ENCODE assay signal across 1 cellular context in the genomic region with DNA sequence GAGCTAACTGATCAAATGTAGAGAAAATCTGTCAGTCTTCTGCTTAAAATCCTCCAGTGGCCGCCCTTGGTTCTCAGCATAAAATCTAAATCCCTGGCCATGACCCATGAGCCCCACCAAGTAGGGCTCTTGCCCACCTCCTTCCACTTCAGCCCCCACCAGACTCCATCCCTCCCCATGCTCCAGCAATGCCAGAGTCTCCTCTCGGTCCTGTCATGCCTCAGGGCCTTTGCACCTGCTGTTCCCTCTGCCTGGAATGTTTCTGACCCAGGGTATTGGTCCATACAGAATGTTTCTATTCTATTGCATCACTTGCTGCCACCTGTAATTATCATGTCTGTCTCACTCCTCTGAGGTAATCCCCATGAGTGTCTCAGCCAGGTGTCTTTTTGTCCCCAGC.
TF ChIP-seq lines count a peak whose summit lies in the region.

No MANE protein-coding gene starts in this region.

TF ChIP-seq in H1, 55 proteins besides CTCF, POLR2A, EP300 and RAD21:
- TF ChIP-seq CHD2 (IDR thresholded peaks at IDR 0.05; ENCODE audit: low read length) (no peak), TEAD4 (IDR thresholded peaks at IDR 0.05; ENCODE audit: low read depth, low read length) (0 out of 2 replicates have a peak, but pooled peaks have one; percentile 17), NANOG (IDR thresholded peaks at IDR 0.05; ENCODE audit: insufficient read depth, low read depth, low read length, poor library complexity, severe bottlenecking) (no peak), GABPA (IDR thresholded peaks at IDR 0.05; ENCODE audit: borderline replicate concordance, insufficient read depth, low read length) (no peak), KDM1A (IDR thresholded peaks at IDR 0.05; ENCODE audit: borderline replicate concordance, low read length) (peak; percentile 75; the same call in 1 of the 2 replicates)
